Comparison of ENCODE assay signal across 8 cellular contexts in genomic region chr22:46737105-46737975, GRCh38. TPM values are rescaled to one million over a fixed set of nuclear protein-coding genes. Genes with fewer than 3 reads are reported as not detected.
DNase-seq lines count a peak whose midpoint lies in the region; ATAC-seq and TF ChIP-seq lines count a peak whose summit lies in the region.

No MANE protein-coding gene starts in this region.

- H3K4me3 ChIP-seq in HL-60 (replicated peaks; ENCODE audit: insufficient read depth, low read length), result peak overlapping the region; percentile 73

- no peaks in the 10 kb centered on the region for H3K27me3 ChIP-seq in HL-60 (ENCODE audit: insufficient read depth, poor library complexity, severe bottlenecking)

- H3K9me3 Mint-ChIP-seq in stimulated activated effector memory CD8-positive, alpha-beta T cell treated with anti-CD3 and anti-CD28 coated beads, Interleukin-12 subunit alpha, Interleukin-12 subunit beta, amount 100 ng/mL, for 72 hours, result no peaks in the 10 kb centered on the region

- peak overlapping the region; percentile 97 for H3K27ac Mint-ChIP-seq in stimulated activated effector memory CD8-positive, alpha-beta T cell treated with anti-CD3 and anti-CD28 coated beads, Interleukin-12 subunit alpha, Interleukin-12 subunit beta, amount 100 ng/mL, for 72 hours

- H3K4me3 Mint-ChIP-seq in stimulated activated effector memory CD8-positive, alpha-beta T cell treated with anti-CD3 and anti-CD28 coated beads, Interleukin-12 subunit alpha, Interleukin-12 subunit beta, amount 100 ng/mL, for 72 hours, result peak overlapping the region; percentile 97

- H3K36me3 Mint-ChIP-seq in stimulated activated effector memory CD8-positive, alpha-beta T cell treated with anti-CD3 and anti-CD28 coated beads, Interleukin-12 subunit alpha, Interleukin-12 subunit beta, amount 100 ng/mL, for 72 hours, result peaks cover 42% of the 10 kb centered on the region

- no peak for TF ChIP-seq CTCF in HL-60 (IDR thresholded peaks at IDR 0.05; ENCODE audit: insufficient read depth, low read length)

- peak; percentile 25 for ATAC-seq in GM18868 (IDR thresholded peaks at IDR 0.05; ENCODE audit: unreplicated experiment)
- peak; percentile 16 for ATAC-seq in left lobe of liver
- peak; percentile 35 for ATAC-seq in stimulated activated effector memory CD8-positive, alpha-beta T cell treated with anti-CD3 and anti-CD28 coated beads, Interleukin-12 subunit alpha, Interleukin-12 subunit beta, amount 100 ng/mL, for 72 hours
- ATAC-seq in HG03457 (IDR thresholded peaks at IDR 0.05; ENCODE audit: unreplicated experiment), result no peak

- peaks cover 49% of the 10 kb centered on the region for H3K4me1 Mint-ChIP-seq in stimulated activated effector memory CD8-positive, alpha-beta T cell treated with anti-CD3 and anti-CD28 coated beads, Interleukin-12 subunit alpha, Interleukin-12 subunit beta, amount 100 ng/mL, for 72 hours

- H3K27ac ChIP-seq in HL-60 (replicated peaks), result peak overlapping the region; percentile 71
- peak overlapping the region; percentile 29 for H3K27ac ChIP-seq in cingulate gyrus (ENCODE audit: low read depth, low read length)

- DNase-seq in HL-60 (ENCODE audit: low read depth in 1 of 2, low spot score in 1 of 2), result peak in 1 of 2 experiments; percentile 68
- peak; percentile 50 for DNase-seq in UCSD-AML1 (lab: John Stamatoyannopoulos, UW; ENCODE audit: unreplicated experiment)
- no peak for DNase-seq in left lobe of liver (ENCODE audit: low spot score)
- peak; percentile 34 to 75 for DNase-seq in stimulated activated effector memory CD8-positive, alpha-beta T cell treated with anti-CD3 and anti-CD28 coated beads, Interleukin-12 subunit alpha, Interleukin-12 subunit beta, amount 100 ng/mL, for 72 hours (ENCODE audit: low spot score in 2 of 2)
- no peak for DNase-seq in NCI-H510A treated with DMSO at 0.1 percent for 48 hours (lab: John Stamatoyannopoulos, UW)

RNA-seq across cellular contexts. Expression of gene CERK, which starts 0.7 kb away (rescaled TPM):
- 22.0 TPM for total RNA-seq in left lobe of liver

RNA-seq across cellular contexts. Expression of gene TBC1D22A, which starts 25.1 kb away (rescaled TPM):
- 12.4 TPM for total RNA-seq in left lobe of liver

Comparison
In these comparisons a context has a peak if more than half of its experiments do, and no peak if none do; other contexts are left out.
1. DNase-seq: peak in UCSD-AML1 (single experiment) and stimulated activated effector memory CD8-positive, alpha-beta T cell treated with anti-CD3 and anti-CD28 coated beads, Interleukin-12 subunit alpha, Interleukin-12 subunit beta, amount 100 ng/mL, for 72 hours (2 of 2); none in left lobe of liver (single experiment) and NCI-H510A treated with DMSO at 0.1 percent for 48 hours (single experiment).